ENCODE assay signal across 23 cellular contexts in genomic region chr18:1778496-1779178, GRCh38.
DNase-seq lines count a peak whose midpoint lies in the region; ATAC-seq and TF ChIP-seq lines count a peak whose summit lies in the region.
"Had no signal": no experiment of that assay in that cellular context is flagged by ENCODE, and none has a peak within 500 bp of the region (broad histone marks: within the 10 kb centered on the region; RNA-seq: fewer than 3 reads in every experiment).

No MANE protein-coding gene starts in this region.

- H3K9me3 ChIP-seq in heart right ventricle: peaks cover 0 to 9% (median 0%) of the 10 kb centered on the region in 11 donors
- no peaks in the 10 kb centered on the region for H3K9me3 ChIP-seq in mammary epithelial cell (replicated peaks; ENCODE audit: insufficient read depth, low read length)
- H3K9me3 ChIP-seq: BE2C had no signal

- H3K4me1 ChIP-seq in heart right ventricle: peaks cover 0 to 31% (median 15%) of the 10 kb centered on the region in 9 donors
- no peaks in the 10 kb centered on the region for H3K4me1 ChIP-seq in mammary epithelial cell (ENCODE audit: insufficient read depth, low read length)
- H3K4me1 ChIP-seq: BE2C, BLaER1 had no signal

- no peak overlapping the region for H2AFZ ChIP-seq in mammary epithelial cell (ENCODE audit: low read depth, low read length)

- CTCF ChIA-PET in mammary epithelial cell (lab: Charles Lee; ENCODE audit: low non-redundant PET): no interaction called here

- no peaks in the 10 kb centered on the region for H3K79me2 ChIP-seq in mammary epithelial cell (ENCODE audit: insufficient read depth, low read length)

- intact Hi-C loops in Right ventricle myocardium superior (cut with DNase I) (loop anchor here (5.0 kb wide), 1 partner anchor 111 kb away; no protein-coding TSS in a partner anchor), cardiac septum (cut with DNase I) (no loop called here), heart right ventricle (cut with DNase I) (loop anchor here in 3 of 10 donors (2.0 to 5.0 kb wide), 2 partner anchors 110 to 111 kb away; no protein-coding TSS in a partner anchor), left ventricle myocardium superior (cut with micrococcal nuclease) (no loop called here), mammary epithelial cell (cut with micrococcal nuclease) (no loop called here)

- WGBS in heart right ventricle, 2 donors: 30 to 54% methylated on average over 1 of the region's 1 CpG
- 60% methylated on average over 1 of the region's 1 CpG for WGBS in mammary epithelial cell (ENCODE audit: low coverage, missing lambda C conversion rate)

- H4K20me1 ChIP-seq in mammary epithelial cell (ENCODE audit: insufficient read depth, low read length): no peaks in the 10 kb centered on the region
- H4K20me1 ChIP-seq: BLaER1 had no signal

- TF ChIP-seq CTCF in heart right ventricle (IDR thresholded peaks at IDR 0.05) (no peak), mammary epithelial cell (conservative IDR thresholded peaks at IDR 0.05 in 1 of 2, IDR thresholded peaks at IDR 0.05 in 1 of 2; ENCODE audit: extremely low read depth in 1 of 2, insufficient read depth in 1 of 2, low read depth in 1 of 2, low read length in 2 of 2) (no peak)

- BruUV-seq in mammary epithelial cell (replicated peaks; lab: Mats Ljungman, UMichigan): no TSS peak

- dilution Hi-C loops in mammary epithelial cell (cut with HindIII; ENCODE audit: low sequenced_read_pairs): no loop called here

- peak; percentile 92 for ATAC-seq in Right ventricle myocardium superior (ENCODE audit: poor library complexity)
- ATAC-seq in heart right ventricle: peak in 7 of 8 donors; percentile 81 to 98 (median 92)
- ATAC-seq in left ventricle myocardium superior: peak; percentile 97
- ATAC-seq in GM19035 (IDR thresholded peaks at IDR 0.05; ENCODE audit: unreplicated experiment): no peak
- no peak for ATAC-seq in GM19351 (IDR thresholded peaks at IDR 0.05; ENCODE audit: unreplicated experiment)
- ATAC-seq: GM12878 had no signal

- in situ Hi-C loops in mammary epithelial cell (cut with MboI; ENCODE audit: low sequenced_read_pairs in 2 of 2): no loop called here

- no peaks in the 10 kb centered on the region for H3K36me3 ChIP-seq in heart right ventricle
- no peaks in the 10 kb centered on the region for H3K36me3 ChIP-seq in mammary epithelial cell (ENCODE audit: insufficient read depth, low read length)
- H3K36me3 ChIP-seq: BE2C, BLaER1 had no signal

- H3K27ac ChIP-seq in heart right ventricle (peak overlapping the region; percentile 12 to 78 (median 68)), mammary epithelial cell (ENCODE audit: insufficient read depth, low read depth, low read length) (no peak overlapping the region)
- H3K27ac ChIP-seq: BLaER1 had no signal

- no peak overlapping the region for H3K9ac ChIP-seq in mammary epithelial cell (ENCODE audit: insufficient read depth, low read length)
- H3K9ac ChIP-seq: BLaER1 had no signal

- DNase-seq in Right ventricle myocardium superior (no peak), cardiac septum (ENCODE audit: low spot score) (no peak), heart right ventricle (no peak), left ventricle myocardium superior (no peak), mammary epithelial cell (no peak)
- DNase-seq: 8988T; ACHN; BE2C; C1 segment of cervical spinal cord; CD4-positive, alpha-beta memory T cell; CD4-positive, CD25-positive, alpha-beta regulatory T cell; CD8-positive, alpha-beta memory T cell; DMS 273 treated with DMSO at 0.1 percent for 48 hours; DMS153; DMS53; DMS79; DND-41; EL; GDM1 had no signal

- no peak overlapping the region for H3K4me2 ChIP-seq in mammary epithelial cell (ENCODE audit: insufficient read depth, low read depth, low read length)
- H3K4me2 ChIP-seq: BLaER1 had no signal

- no peak overlapping the region for H3K4me3 ChIP-seq in heart right ventricle
- H3K4me3 ChIP-seq in mammary epithelial cell (replicated peaks in 1 of 3; ENCODE audit: insufficient read depth in 1 of 3, low read depth in 2 of 3, low read length in 3 of 3): no peak overlapping the region
- H3K4me3 ChIP-seq: BLaER1, GM12878 had no signal

- no peaks in the 10 kb centered on the region for H3K27me3 ChIP-seq in heart right ventricle
- H3K27me3 ChIP-seq in mammary epithelial cell (ENCODE audit: insufficient read depth, low read length): no peaks in the 10 kb centered on the region
- H3K27me3 ChIP-seq: BE2C, BLaER1 had no signal

Comparison
In these comparisons a context has a peak if more than half of its experiments do, and no peak if none do; other contexts are left out.
1. ATAC-seq: peak in Right ventricle myocardium superior (single experiment), heart right ventricle (7 of 8) and left ventricle myocardium superior (single experiment); none in GM19035 (single experiment) and GM19351 (single experiment).